Comparison of ENCODE assay signal across 33 cellular contexts in the genomic region with DNA sequence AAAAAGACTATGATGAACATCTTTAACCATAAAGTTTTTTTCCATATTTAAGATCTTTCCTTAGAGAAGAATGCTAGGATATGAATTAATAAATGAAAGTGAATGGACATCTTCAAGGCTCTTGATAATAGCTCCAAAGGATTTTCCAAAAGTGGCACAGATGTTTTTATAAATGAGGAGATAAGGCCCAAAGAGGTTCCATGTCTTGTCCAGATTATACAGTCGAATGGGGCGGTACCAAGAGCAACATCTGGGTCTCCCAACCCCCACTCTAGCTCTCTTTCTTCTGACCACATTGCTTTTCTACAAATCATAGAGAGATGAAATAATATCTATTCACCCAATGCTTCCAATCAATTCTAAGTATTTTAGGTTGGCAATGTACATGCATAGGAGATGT.
"Had no signal": no experiment of that assay in that cellular context is flagged by ENCODE, and none has a peak within 500 bp of the region (broad histone marks: within the 10 kb centered on the region; RNA-seq: fewer than 3 reads in every experiment).

No MANE protein-coding gene starts in this region.

- H3K27ac ChIP-seq: adrenal gland, ascending aorta, body of pancreas, brain microvascular endothelial cell, breast epithelium, cardiac muscle cell had no signal

- H3K27me3 ChIP-seq: adrenal gland, ascending aorta, body of pancreas, brain microvascular endothelial cell, breast epithelium, cardiac muscle cell had no signal

- H3K36me3 ChIP-seq: adrenal gland, brain microvascular endothelial cell, breast epithelium, cardiac muscle cell had no signal

- FAIRE-seq: astrocyte, bronchial epithelial cell had no signal

- H3K4me3 ChIP-seq: adrenal gland, ascending aorta, body of pancreas, breast epithelium, cardiac muscle cell had no signal

- DNase-seq: activated effector memory CD4-positive, alpha-beta T cell treated with anti-CD3 and anti-CD28 coated beads, Interleukin-2, amount 50 U/mL, for 16 hours; activated effector memory CD4-positive, alpha-beta T cell treated with Interleukin-2 at 50 U/mL for 16 hours; activated gamma-delta T cell; activated gamma-delta T cell treated with Interleukin-2 at 50 U/mL for 16 hours; activated naive CD4-positive, alpha-beta T cell; activated naive CD4-positive, alpha-beta T cell treated with anti-CD3 and anti-CD28 coated beads for 36 hours; activated naive CD4-positive, alpha-beta T cell treated with anti-CD3 and anti-CD28 coated beads, Interleukin-2, amount 10 ng/mL, durations not matched to agents 7 days and 5 days; activated naive CD4-positive, alpha-beta T cell treated with anti-CD3 and anti-CD28 coated beads, Interleukin-2, amount 50 U/mL, for 16 hours; activated naive CD4-positive, alpha-beta T cell treated with Interleukin-2 at 50 U/mL for 16 hours; activated naive CD8-positive, alpha-beta T cell treated with anti-CD3 and anti-CD28 coated beads for 36 hours; activated naive CD8-positive, alpha-beta T cell treated with anti-CD3 and anti-CD28 coated beads, Interleukin-2, amount 10 ng/mL, durations not matched to agents 7 days and 5 days; activated naive CD8-positive, alpha-beta T cell treated with anti-CD3 and anti-CD28 coated beads, Interleukin-2, amount 50 U/mL, for 24 hours; activated T-cell treated with anti-CD3 and anti-CD28 coated beads, Interleukin-2, amount 50 U/mL, for 1 hour; activated T-cell treated with anti-CD3 and anti-CD28 coated beads, Interleukin-2, amount 50 U/mL, for 24 hours; activated T-cell treated with anti-CD3 and anti-CD28 coated beads, Interleukin-2, amount 50 U/mL, for 4 hours; activated T-cell treated with anti-CD3 and anti-CD28 coated beads, Interleukin-2, amount 50 U/mL, for 72 hours; adrenal gland; amniotic stem cell; amygdala; anterior cingulate cortex; aorta; body of pancreas; brain microvascular endothelial cell; caudate nucleus; central memory CD4-positive, alpha-beta T cell; cerebellar nuclear complex had no signal

- H3K9me3 ChIP-seq: adrenal gland, ascending aorta, body of pancreas, breast epithelium had no signal

- H3K4me1 ChIP-seq: ascending aorta, breast epithelium had no signal

- ATAC-seq: activated naive CD4-positive, alpha-beta T cell treated with anti-CD3 and anti-CD28 coated beads, Interleukin-2, amount 50 U/mL, for 72 hours; activated naive CD8-positive, alpha-beta T cell treated with anti-CD3 and anti-CD28 coated beads, Interleukin-2, amount 50 U/mL, for 24 hours; activated T-cell treated with anti-CD3 and anti-CD28 coated beads, Interleukin-2, amount 50 U/mL, for 4 hours; activated T-cell treated with anti-CD3 and anti-CD28 coated beads, Interleukin-2, amount 50 U/mL, for 72 hours; activated T-helper 17 cell treated with anti-CD3 and anti-CD28 coated beads, Interleukin-2, amount 50 U/mL, for 72 hours; body of pancreas had no signal
